Comparison of ENCODE assay signal across 8 cellular contexts in genomic region chr17:80785477-80786178, GRCh38.
DNase-seq lines count a peak whose midpoint lies in the region; ATAC-seq and TF ChIP-seq lines count a peak whose summit lies in the region.

No MANE protein-coding gene starts in this region.

- intact Hi-C loops in sciatic nerve (cut with DNase I) = no loop called here

- peak in 1 of 2 donors; percentile 17 for ATAC-seq in naive thymus-derived CD8-positive, alpha-beta T cell
- ATAC-seq in HG03139 (IDR thresholded peaks at IDR 0.05; ENCODE audit: unreplicated experiment) (no peak), sciatic nerve (no peak)

- no peaks in the 10 kb centered on the region for H3K27me3 Mint-ChIP-seq in activated naive CD4-positive, alpha-beta T cell treated with anti-CD3 and anti-CD28 coated beads, Interleukin-2, amount 50 U/mL, for 24 hours
- H3K27me3 Mint-ChIP-seq in naive thymus-derived CD8-positive, alpha-beta T cell = no peaks in the 10 kb centered on the region

- CTCF ChIA-PET in GM10248 (lab: Yijun Ruan, JAX) = interaction anchor here (1.1 to 3.7 kb wide), 3 partner anchors 8 to 30 kb away, joined by 5 to 12 read pairs (median 5); no protein-coding TSS in a partner anchor

- DNase-seq in Ammon's horn (ENCODE audit: low spot score) = peak; percentile 59
- peak; percentile 70 for DNase-seq in NCI-H2107 (lab: John Stamatoyannopoulos, UW)
- peak in 1 of 10 donors; percentile 46 for DNase-seq in naive thymus-derived CD8-positive, alpha-beta T cell
- DNase-seq in GM10248 (ENCODE audit: extremely low spot score) = no peak
- DNase-seq in sciatic nerve (ENCODE audit: low spot score) = no peak
- no peak for DNase-seq in GM10266 (ENCODE audit: extremely low spot score)

- peak overlapping the region; percentile 98 for H3K27ac Mint-ChIP-seq in activated naive CD4-positive, alpha-beta T cell treated with anti-CD3 and anti-CD28 coated beads, Interleukin-2, amount 50 U/mL, for 24 hours
- peak overlapping the region; percentile 79 to 97 (median 92) for H3K27ac Mint-ChIP-seq in naive thymus-derived CD8-positive, alpha-beta T cell

- no peak for TF ChIP-seq CTCF in GM10248 (IDR thresholded peaks at IDR 0.05; ENCODE audit: control extremely low read depth, extremely low read depth, low read depth, missing control alignments)
- TF ChIP-seq CTCF in GM10266 (IDR thresholded peaks at IDR 0.05; ENCODE audit: control insufficient read depth, insufficient read depth, low read depth, missing control alignments) = no peak

- peaks cover 12% of the 10 kb centered on the region for H3K9me3 Mint-ChIP-seq in activated naive CD4-positive, alpha-beta T cell treated with anti-CD3 and anti-CD28 coated beads, Interleukin-2, amount 50 U/mL, for 24 hours
- H3K9me3 Mint-ChIP-seq in naive thymus-derived CD8-positive, alpha-beta T cell = peaks cover 0 to 9% (median 0%) of the 10 kb centered on the region in 9 donors

- peaks cover 22% of the 10 kb centered on the region for H3K36me3 Mint-ChIP-seq in activated naive CD4-positive, alpha-beta T cell treated with anti-CD3 and anti-CD28 coated beads, Interleukin-2, amount 50 U/mL, for 24 hours
- peaks cover 0 to 4% (median 0%) of the 10 kb centered on the region in 3 donors for H3K36me3 Mint-ChIP-seq in naive thymus-derived CD8-positive, alpha-beta T cell

- H3K4me3 Mint-ChIP-seq in activated naive CD4-positive, alpha-beta T cell treated with anti-CD3 and anti-CD28 coated beads, Interleukin-2, amount 50 U/mL, for 24 hours = peak overlapping the region; percentile 73
- H3K4me3 Mint-ChIP-seq in naive thymus-derived CD8-positive, alpha-beta T cell = peak overlapping the region; percentile 16 to 72 (median 52)

- POLR2A ChIA-PET in naive thymus-derived CD8-positive, alpha-beta T cell (lab: Charles Lee) = interaction anchor here (1.3 to 1.8 kb wide), 4 partner anchors 11 to 331 kb away, joined by 3 to 4 read pairs (median 4); no protein-coding TSS in a partner anchor
- POLR2A ChIA-PET in GM10248 (lab: Yijun Ruan, JAX) = no interaction called here

- peaks cover 93% of the 10 kb centered on the region for H3K4me1 Mint-ChIP-seq in activated naive CD4-positive, alpha-beta T cell treated with anti-CD3 and anti-CD28 coated beads, Interleukin-2, amount 50 U/mL, for 24 hours
- peaks cover 53 to 90% (median 86%) of the 10 kb centered on the region in 4 donors for H3K4me1 Mint-ChIP-seq in naive thymus-derived CD8-positive, alpha-beta T cell

Comparison
In these comparisons a context has a peak if more than half of its experiments do, and no peak if none do; other contexts are left out.
1. DNase-seq: peak in Ammon's horn (single experiment) and NCI-H2107 (single experiment); none in GM10248 (single experiment), sciatic nerve (single experiment) and GM10266 (single experiment).